26 cellular contexts compared by ENCODE assay signal in the genomic region with DNA sequence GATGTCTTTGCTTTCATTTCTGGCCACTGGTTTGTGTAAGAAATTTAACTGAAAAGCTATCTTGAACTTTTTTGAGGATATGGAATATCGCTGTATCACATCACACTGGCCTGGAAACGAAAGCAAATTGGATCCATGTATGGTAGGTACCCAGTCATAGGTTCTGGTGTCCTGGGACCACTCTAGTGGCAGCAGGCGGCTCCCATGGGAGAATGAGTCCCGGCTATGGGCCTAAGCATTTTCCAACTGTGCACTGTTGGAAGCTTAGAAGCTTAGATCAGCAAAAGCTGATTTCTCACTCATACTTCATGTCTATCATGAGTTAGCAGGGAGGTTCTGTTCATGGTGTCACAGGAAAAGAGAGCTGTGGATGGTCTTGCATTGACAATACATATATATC.
"Had no signal": no experiment of that assay in that cellular context is flagged by ENCODE, and none has a peak within 500 bp of the region (broad histone marks: within the 10 kb centered on the region; RNA-seq: fewer than 3 reads in every experiment).

No MANE protein-coding gene starts in this region.

- ATAC-seq: natural killer cell; psoas muscle; right lobe of liver; stimulated activated effector memory CD8-positive, alpha-beta T cell treated with anti-CD3 and anti-CD28 coated beads, Interleukin-12 subunit alpha, Interleukin-12 subunit beta, amount 100 ng/mL, for 72 hours; stimulated activated naive B cell treated with anti-CD40 and anti-IgM and Interleukin-4, amounts not matched to agents 10 μg/mL and 1 μg/mL and 100 μg/mL, for 72 hours had no signal

- H3K9ac ChIP-seq: neural progenitor cell, parathyroid adenoma had no signal

- H3K4me1 ChIP-seq: neural progenitor cell, parathyroid adenoma, right lobe of liver, stomach, tibial nerve, upper lobe of left lung, vagina had no signal

- H3K4me3 Mint-ChIP-seq: natural killer cell; nephron; neural progenitor cell; stimulated activated effector memory CD8-positive, alpha-beta T cell treated with anti-CD3 and anti-CD28 coated beads, Interleukin-12 subunit alpha, Interleukin-12 subunit beta, amount 100 ng/mL, for 72 hours; stimulated activated naive B cell treated with anti-CD40 and anti-IgM and Interleukin-4, amounts not matched to agents 10 μg/mL and 1 μg/mL and 100 μg/mL, for 72 hours; stimulated activated naive CD8-positive, alpha-beta T cell treated with anti-CD3 and anti-CD28 coated beads, Interleukin-15, Interleukin-2, amounts not matched to agents 100 ng/mL and 50 ng/mL, for 24 hours had no signal

- H3K4me3 ChIP-seq: neural progenitor cell, ovary, psoas muscle, right lobe of liver, sigmoid colon, stomach, tibial nerve, upper lobe of left lung, vagina had no signal

- H3K4me1 Mint-ChIP-seq: natural killer cell; nephron; neural progenitor cell; stimulated activated effector memory CD8-positive, alpha-beta T cell treated with anti-CD3 and anti-CD28 coated beads, Interleukin-12 subunit alpha, Interleukin-12 subunit beta, amount 100 ng/mL, for 72 hours had no signal

- H3K27ac ChIP-seq: neural progenitor cell, ovary, parathyroid adenoma, psoas muscle, right lobe of liver, sigmoid colon, stomach, tibial nerve, upper lobe of left lung, vagina had no signal

- H3K27me3 ChIP-seq: neural progenitor cell, ovary, right lobe of liver, sigmoid colon, stomach, tibial nerve, upper lobe of left lung, vagina had no signal

- H3K9me3 ChIP-seq: ovary, psoas muscle, right lobe of liver, sigmoid colon, vagina had no signal

- H3K27ac Mint-ChIP-seq: natural killer cell; nephron; neural progenitor cell; progenitor cell of endocrine pancreas; stimulated activated effector memory CD8-positive, alpha-beta T cell treated with anti-CD3 and anti-CD28 coated beads, Interleukin-12 subunit alpha, Interleukin-12 subunit beta, amount 100 ng/mL, for 72 hours; stimulated activated naive B cell treated with anti-CD40 and anti-IgM and Interleukin-4, amounts not matched to agents 10 μg/mL and 1 μg/mL and 100 μg/mL, for 72 hours; stimulated activated naive CD8-positive, alpha-beta T cell treated with anti-CD3 and anti-CD28 coated beads, Interleukin-15, Interleukin-2, amounts not matched to agents 100 ng/mL and 50 ng/mL, for 24 hours had no signal

- DNase-seq: natural killer cell; occipital lobe; ovary; posterior cingulate gyrus; psoas muscle; right cardiac atrium; right lobe of liver; sigmoid colon; small intestine; stimulated activated CD4-positive, alpha-beta T cell treated with anti-CD3 and anti-CD28 coated beads, Interleukin-15, amount 100 ng/mL, for 24 hours; stimulated activated CD4-positive, alpha-beta T cell treated with anti-CD3 and anti-CD28 coated beads, Interleukin-2, amount 100 ng/mL, for 24 hours; stimulated activated CD4-positive, alpha-beta T cell treated with anti-CD3 and anti-CD28 coated beads, Interleukin-2, amount 100 ng/mL, for 48 hours; stimulated activated CD4-positive, alpha-beta T cell treated with anti-CD3 and anti-CD28 coated beads, Interleukin-4, amount 100 ng/mL, for 24 hours; stimulated activated naive B cell treated with anti-CD40 and anti-IgM and Interleukin-4, amounts not matched to agents 10 μg/mL and 1 μg/mL and 100 μg/mL, for 72 hours; stimulated activated naive CD4-positive, alpha-beta T cell treated with Interleukin-2 at 50 U/mL for 16 hours; stomach; trophoblast cell; upper lobe of left lung had no signal

- H3K36me3 ChIP-seq: neural progenitor cell, ovary had no signal

- H3K27me3 Mint-ChIP-seq: progenitor cell of endocrine pancreas; stimulated activated naive B cell treated with anti-CD40 and anti-IgM and Interleukin-4, amounts not matched to agents 10 μg/mL and 1 μg/mL and 100 μg/mL, for 72 hours; stimulated activated naive CD8-positive, alpha-beta T cell treated with anti-CD3 and anti-CD28 coated beads, Interleukin-15, Interleukin-2, amounts not matched to agents 100 ng/mL and 50 ng/mL, for 24 hours had no signal
